In genomic region chr10:93397020-93397419, GRCh38 we compare ENCODE assay signal across 20 cellular contexts.
"Had no signal": no experiment of that assay in that cellular context is flagged by ENCODE, and none has a peak within 500 bp of the region (broad histone marks: within the 10 kb centered on the region; RNA-seq: fewer than 3 reads in every experiment).

No MANE protein-coding gene starts in this region.

- H3K9me3 ChIP-seq: SK-N-SH had no signal

- FAIRE-seq: astrocyte, endometrium had no signal

- H3K27me3 Mint-ChIP-seq: stimulated activated naive B cell treated with anti-CD40 and anti-IgM and Interleukin-4, amounts not matched to agents 10 μg/mL and 1 μg/mL and 100 μg/mL, for 72 hours had no signal

- H3K27ac Mint-ChIP-seq: activated T-helper 17 cell treated with anti-CD3 and anti-CD28 coated beads, Interleukin-2, amount 50 U/mL, for 72 hours; immature natural killer cell; naive thymus-derived CD4-positive, alpha-beta T cell; stimulated activated naive B cell treated with anti-CD40 and anti-IgM and Interleukin-4, amounts not matched to agents 10 μg/mL and 1 μg/mL and 100 μg/mL, for 72 hours; T-cell had no signal

- DNase-seq: activated CD4-positive, alpha-beta T cell treated with anti-CD3 and anti-CD28 coated beads, Interleukin-2, amount 50 U/mL, for 1 hour; activated naive CD4-positive, alpha-beta T cell treated with Interleukin-2 at 50 U/mL for 16 hours; foreskin melanocyte; head of caudate nucleus; immature natural killer cell; left cardiac atrium; naive thymus-derived CD4-positive, alpha-beta T cell; retina; SK-N-SH; stimulated activated CD4-positive, alpha-beta T cell treated with anti-CD3 and anti-CD28 coated beads, Interleukin-15, amount 100 ng/mL, for 24 hours; stimulated activated CD4-positive, alpha-beta T cell treated with anti-CD3 and anti-CD28 coated beads, Interleukin-4, amount 100 ng/mL, for 1 hour; stimulated activated naive B cell treated with anti-CD40 and anti-IgM and Interleukin-4, amounts not matched to agents 10 μg/mL and 1 μg/mL and 100 μg/mL, for 72 hours; T-cell; T-helper 9 cell; trophoblast cell had no signal

- H3K4me3 Mint-ChIP-seq: activated T-helper 17 cell treated with anti-CD3 and anti-CD28 coated beads, Interleukin-2, amount 50 U/mL, for 72 hours; immature natural killer cell; naive thymus-derived CD4-positive, alpha-beta T cell; stimulated activated naive B cell treated with anti-CD40 and anti-IgM and Interleukin-4, amounts not matched to agents 10 μg/mL and 1 μg/mL and 100 μg/mL, for 72 hours; T-cell had no signal

- H3K4me1 Mint-ChIP-seq: immature natural killer cell; stimulated activated naive B cell treated with anti-CD40 and anti-IgM and Interleukin-4, amounts not matched to agents 10 μg/mL and 1 μg/mL and 100 μg/mL, for 72 hours had no signal

- H3K9me3 Mint-ChIP-seq: activated T-helper 17 cell treated with anti-CD3 and anti-CD28 coated beads, Interleukin-2, amount 50 U/mL, for 72 hours; immature natural killer cell; stimulated activated naive B cell treated with anti-CD40 and anti-IgM and Interleukin-4, amounts not matched to agents 10 μg/mL and 1 μg/mL and 100 μg/mL, for 72 hours; T-cell had no signal

- H3K4me3 ChIP-seq: lung had no signal

- H3K36me3 Mint-ChIP-seq: immature natural killer cell; stimulated activated naive B cell treated with anti-CD40 and anti-IgM and Interleukin-4, amounts not matched to agents 10 μg/mL and 1 μg/mL and 100 μg/mL, for 72 hours; T-cell had no signal

- ATAC-seq: activated T-helper 17 cell treated with anti-CD3 and anti-CD28 coated beads, Interleukin-2, amount 50 U/mL, for 72 hours; esophagus mucosa; left cardiac atrium; naive thymus-derived CD4-positive, alpha-beta T cell; stimulated activated naive B cell treated with anti-CD40 and anti-IgM and Interleukin-4, amounts not matched to agents 10 μg/mL and 1 μg/mL and 100 μg/mL, for 72 hours; T-cell had no signal
